1 cellular context compared by ENCODE assay signal in genomic region chr1:178644308-178645120, GRCh38.
A peak's percentile ranks its signal among the peaks of the same experiment; 100 is the strongest.
TF ChIP-seq lines count a peak whose summit lies in the region.

No MANE protein-coding gene starts in this region.

TF ChIP-seq in SK-N-SH, 30 proteins besides CTCF, POLR2A, EP300 and RAD21 (continued from another document):
- TF ChIP-seq, protein P1, sequence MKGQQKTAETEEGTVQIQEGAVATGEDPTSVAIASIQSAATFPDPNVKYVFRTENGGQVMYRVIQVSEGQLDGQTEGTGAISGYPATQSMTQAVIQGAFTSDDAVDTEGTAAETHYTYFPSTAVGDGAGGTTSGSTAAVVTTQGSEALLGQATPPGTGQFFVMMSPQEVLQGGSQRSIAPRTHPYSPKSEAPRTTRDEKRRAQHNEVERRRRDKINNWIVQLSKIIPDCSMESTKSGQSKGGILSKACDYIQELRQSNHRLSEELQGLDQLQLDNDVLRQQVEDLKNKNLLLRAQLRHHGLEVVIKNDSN (IDR thresholded peaks at IDR 0.05; ENCODE audit: borderline replicate concordance, low read depth) = no peak
- no peak for TF ChIP-seq ZBTB33 (IDR thresholded peaks at IDR 0.05; ENCODE audit: borderline replicate concordance, low read depth)
- no peak for TF ChIP-seq CHD2 (IDR thresholded peaks at IDR 0.05; ENCODE audit: low read length, partially characterized antibody)
- TF ChIP-seq MEF2A (IDR thresholded peaks at IDR 0.05; ENCODE audit: borderline replicate concordance, low read depth) = peak; percentile 18; the same call in 1 of the 2 replicates
- TF ChIP-seq FOXM1 (IDR thresholded peaks at IDR 0.05; ENCODE audit: low read depth) = no peak
- TF ChIP-seq GABPA (IDR thresholded peaks at IDR 0.05; ENCODE audit: low read depth) = no peak
- no peak for TF ChIP-seq SMC3 (IDR thresholded peaks at IDR 0.05; ENCODE audit: low read depth, low read length)
- peak; percentile 88 for TF ChIP-seq RCOR1 (IDR thresholded peaks at IDR 0.05; ENCODE audit: low read length)
- TF ChIP-seq YY1 (IDR thresholded peaks at IDR 0.05; ENCODE audit: low read depth) = no peak
- no peak for TF ChIP-seq NRF1 (IDR thresholded peaks at IDR 0.05; ENCODE audit: low read depth, low read length)
TF ChIP-seq in SK-N-SH: peak in this region for 7.
